Comparison of ENCODE assay signal across 25 cellular contexts in the genomic region with DNA sequence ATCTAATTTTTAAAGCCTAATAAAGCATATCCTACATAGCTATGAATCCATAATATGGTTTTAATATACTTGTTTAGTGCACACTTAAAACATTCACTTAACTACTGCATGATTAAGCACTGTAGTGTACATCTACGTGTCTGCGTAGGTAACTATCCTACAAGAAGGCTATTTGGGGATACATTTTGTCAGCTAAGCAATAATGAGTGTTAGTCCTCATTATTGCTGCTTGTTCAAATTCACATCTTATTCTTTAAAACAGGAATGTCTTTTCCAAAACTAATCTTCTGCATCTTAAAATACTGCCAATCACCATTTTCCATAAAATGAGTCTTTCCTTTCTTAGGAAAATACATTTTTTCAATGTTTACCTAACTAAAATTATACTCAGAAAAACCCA.
"Had no signal": no experiment of that assay in that cellular context is flagged by ENCODE, and none has a peak within 500 bp of the region (broad histone marks: within the 10 kb centered on the region; RNA-seq: fewer than 3 reads in every experiment).

No MANE protein-coding gene starts in this region.

- H3K27me3 ChIP-seq: colonic mucosa, esophagus squamous epithelium, gastrocnemius medialis, heart right ventricle, left lung had no signal

- ATAC-seq: effector memory CD8-positive, alpha-beta T cell; esophagus mucosa; gastrocnemius medialis; heart right ventricle; left cardiac atrium; left lung; lower lobe of right lung had no signal

- H3K27ac ChIP-seq: colonic mucosa, epithelial cell of prostate, esophagus squamous epithelium, gastrocnemius medialis, heart right ventricle, left lung, lower lobe of right lung had no signal

- H3K4me3 ChIP-seq: colonic mucosa, esophagus squamous epithelium, gastrocnemius medialis, heart right ventricle, left lung, lower lobe of right lung had no signal

- H3K36me3 ChIP-seq: colonic mucosa, esophagus squamous epithelium, gastrocnemius medialis, lower lobe of right lung had no signal

- H3K4me1 ChIP-seq: colonic mucosa, gastrocnemius medialis, left lung, lower lobe of right lung had no signal

- H3K9me3 ChIP-seq: colonic mucosa, esophagus squamous epithelium, gastrocnemius medialis, heart right ventricle, left lung, lower lobe of right lung had no signal

- FAIRE-seq: endometrium, islet of Langerhans, keratinocyte had no signal

- DNase-seq: colonic mucosa; cortex of kidney; effector CD8-positive, alpha-beta T cell; effector memory CD8-positive, alpha-beta T cell; endodermal cell; erythroblast; esophagus squamous epithelium; foreskin fibroblast; foreskin melanocyte; gastrocnemius medialis; glutamatergic neuron; head of caudate nucleus; heart right ventricle; hippocampal formation; left cardiac atrium; left lung; left ventricle myocardium superior; lower lobe of right lung; mesendoderm; midbrain had no signal
